1 cellular context compared by ENCODE assay signal in the genomic region with DNA sequence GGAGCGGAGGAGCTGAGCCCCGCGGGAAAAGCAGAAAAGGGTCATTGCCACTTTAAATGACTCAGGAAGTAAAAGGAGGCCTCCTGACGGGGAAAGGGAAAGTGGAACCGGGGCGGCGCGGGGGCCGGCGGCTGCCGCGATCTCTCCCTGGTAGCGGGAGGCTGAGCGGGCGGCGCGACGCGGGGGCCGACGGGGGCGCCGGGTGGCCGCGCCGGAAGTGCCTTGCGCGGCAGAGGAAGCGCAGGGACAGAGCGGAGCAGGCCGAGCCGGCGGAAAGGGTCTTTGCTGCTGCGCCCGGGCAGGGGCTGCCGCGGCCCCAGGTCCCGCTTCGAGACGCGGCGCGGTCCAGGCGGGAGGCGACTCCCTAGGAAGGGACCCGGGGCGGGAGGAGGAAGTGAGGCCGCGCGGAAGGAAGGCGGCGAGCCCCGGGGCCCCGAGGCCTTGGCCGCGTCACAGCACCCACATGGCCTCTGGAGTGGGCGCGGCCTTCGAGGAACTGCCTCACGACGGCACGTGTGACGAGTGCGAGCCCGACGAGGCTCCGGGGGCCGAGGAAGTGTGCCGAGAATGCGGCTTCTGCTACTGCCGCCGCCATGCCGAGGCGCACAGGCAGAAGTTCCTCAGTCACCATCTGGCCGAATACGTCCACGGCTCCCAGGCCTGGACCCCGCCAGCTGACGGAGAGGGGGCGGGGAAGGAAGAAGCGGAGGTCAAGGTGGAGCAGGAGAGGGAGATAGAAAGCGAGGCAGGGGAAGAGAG.
TF ChIP-seq lines count a peak whose summit lies in the region.

A gene with protein sequence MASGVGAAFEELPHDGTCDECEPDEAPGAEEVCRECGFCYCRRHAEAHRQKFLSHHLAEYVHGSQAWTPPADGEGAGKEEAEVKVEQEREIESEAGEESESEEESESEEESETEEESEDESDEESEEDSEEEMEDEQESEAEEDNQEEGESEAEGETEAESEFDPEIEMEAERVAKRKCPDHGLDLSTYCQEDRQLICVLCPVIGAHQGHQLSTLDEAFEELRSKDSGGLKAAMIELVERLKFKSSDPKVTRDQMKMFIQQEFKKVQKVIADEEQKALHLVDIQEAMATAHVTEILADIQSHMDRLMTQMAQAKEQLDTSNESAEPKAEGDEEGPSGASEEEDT (plus strand): TSS at position 127 of the 759 bp plus-strand sequence. CDS start 337 bp downstream, at position 464.

TF ChIP-seq in H1, 55 proteins besides CTCF, POLR2A, EP300 and RAD21 (continues in another document):
- TF ChIP-seq CBX5 (IDR thresholded peaks at IDR 0.05; ENCODE audit: low read depth, low read length) (no peak), KDM5A (IDR thresholded peaks at IDR 0.05; ENCODE audit: low read length) (no peak), HDAC6 (IDR thresholded peaks at IDR 0.05; ENCODE audit: low read depth, low read length) (no peak), SIX5 (IDR thresholded peaks at IDR 0.05; ENCODE audit: low read depth, low read length) (no peak), PHF8 (conservative IDR thresholded peaks at IDR 0.05; ENCODE audit: low read depth, low read length) (peak; percentile 72), KDM1A (IDR thresholded peaks at IDR 0.05; ENCODE audit: borderline replicate concordance, low read length) (no peak), CTBP2 (IDR thresholded peaks at IDR 0.05; ENCODE audit: borderline replicate concordance, insufficient read depth, insufficient read length, low read length) (no peak), NRF1 (IDR thresholded peaks at IDR 0.05; ENCODE audit: low read depth, low read length) (no peak), CREB1 (IDR thresholded peaks at IDR 0.05) (peak; percentile 70), CEBPB (IDR thresholded peaks at IDR 0.05; ENCODE audit: low read depth, low read length) (no peak), SIN3A (conservative IDR thresholded peaks at IDR 0.05 in 1 of 2, IDR thresholded peaks at IDR 0.05 in 1 of 2; ENCODE audit: low read depth in 1 of 2, low read length in 2 of 2) (0 out of 4 replicates have a peak, but pooled peaks of 1 of the 2 experiments have one; percentile 46), JUN (IDR thresholded peaks at IDR 0.05; ENCODE audit: low read depth, low read length) (no peak), BCL11A (IDR thresholded peaks at IDR 0.05; ENCODE audit: low read depth in 2 of 2, low read length in 2 of 2) (no peak), SUZ12 (IDR thresholded peaks at IDR 0.05; ENCODE audit: low read length) (no peak), BACH1 (IDR thresholded peaks at IDR 0.05; ENCODE audit: low read length) (no peak), RBBP5 (IDR thresholded peaks at IDR 0.05; ENCODE audit: borderline replicate concordance, low read depth, low read length) (peak; percentile 55; the same call in 1 of the 2 replicates), POU5F1 (IDR thresholded peaks at IDR 0.05; ENCODE audit: low read depth, low read length) (no peak), TEAD4 (IDR thresholded peaks at IDR 0.05; ENCODE audit: low read depth, low read length) (peak; percentile 46; the same call in 1 of the 2 replicates), GTF2F1 (IDR thresholded peaks at IDR 0.05; ENCODE audit: borderline replicate concordance, low read depth, low read length) (peak; percentile 74; the same call in 1 of the 2 replicates), BRCA1 (IDR thresholded peaks at IDR 0.05; ENCODE audit: low read depth, low read length) (no peak), EZH2 (IDR thresholded peaks at IDR 0.05; ENCODE audit: low read depth, low read length, severe bottlenecking) (peak; percentile 27), GABPA (IDR thresholded peaks at IDR 0.05; ENCODE audit: borderline replicate concordance, insufficient read depth, low read length) (0 out of 2 replicates have a peak, but pooled peaks have one; percentile 35), SP4 (IDR thresholded peaks at IDR 0.05; ENCODE audit: low read length) (no peak), SRF (IDR thresholded peaks at IDR 0.05; ENCODE audit: low read depth, low read length) (no peak), CBX8 (IDR thresholded peaks at IDR 0.05; ENCODE audit: borderline replicate concordance, low read depth, low read length) (no peak), TCF12 (IDR thresholded peaks at IDR 0.05; ENCODE audit: low read depth, low read length) (peak; percentile 69; the same call in 1 of the 2 replicates), SP1 (IDR thresholded peaks at IDR 0.05; ENCODE audit: low read depth, low read length) (no peak), YY1 (IDR thresholded peaks at IDR 0.05; ENCODE audit: low read depth, low read length) (no peak), CHD2 (IDR thresholded peaks at IDR 0.05; ENCODE audit: low read length) (no peak), SAP30 (IDR thresholded peaks at IDR 0.05; ENCODE audit: insufficient read depth, insufficient replicate concordance, low read length) (no peak), JUND (IDR thresholded peaks at IDR 0.05; ENCODE audit: low read length) (no peak), HDAC2 (IDR thresholded peaks at IDR 0.05; ENCODE audit: borderline replicate concordance in 1 of 2, low read depth in 2 of 2, low read length in 2 of 2) (peak; percentile 26 to 74; a peak in 3 of 4 replicates), TAF7 (optimal IDR thresholded peaks at IDR 0.05; ENCODE audit: borderline replicate concordance, low read depth, low read length) (peak; percentile 52), ZNF274 (IDR thresholded peaks at IDR 0.05; ENCODE audit: borderline replicate concordance, extremely low read depth, low read length) (no peak), KDM4A (IDR thresholded peaks at IDR 0.05; ENCODE audit: low read depth, low read length, severe bottlenecking) (peak; percentile 99), MAFK (IDR thresholded peaks at IDR 0.05; ENCODE audit: low read depth, low read length) (no peak), TBP (IDR thresholded peaks at IDR 0.05; ENCODE audit: low read depth, low read length) (no peak), SP2 (IDR thresholded peaks at IDR 0.05; ENCODE audit: low read length) (no peak), NANOG (IDR thresholded peaks at IDR 0.05; ENCODE audit: insufficient read depth, low read depth, low read length, poor library complexity, severe bottlenecking) (no peak), CHD1 (IDR thresholded peaks at IDR 0.05; ENCODE audit: low read depth, low read length) (no peak), POLR2AphosphoS5 (IDR thresholded peaks at IDR 0.05; ENCODE audit: low read depth, low read length) (no peak), RFX5 (IDR thresholded peaks at IDR 0.05; ENCODE audit: borderline replicate concordance, low read depth, low read length) (no peak), RNF2 (IDR thresholded peaks at IDR 0.05; ENCODE audit: borderline replicate concordance, low read depth, low read length, missing control alignments, poor library complexity, severe bottlenecking) (peak; percentile 91), TAF1 (IDR thresholded peaks at IDR 0.05; ENCODE audit: low read depth, low read length) (peak; percentile 54; the same call in 1 of the 2 replicates), FOSL1 (IDR thresholded peaks at IDR 0.05; ENCODE audit: insufficient read depth, low read depth, low read length) (no peak)
- TF ChIP-seq, protein P1, sequence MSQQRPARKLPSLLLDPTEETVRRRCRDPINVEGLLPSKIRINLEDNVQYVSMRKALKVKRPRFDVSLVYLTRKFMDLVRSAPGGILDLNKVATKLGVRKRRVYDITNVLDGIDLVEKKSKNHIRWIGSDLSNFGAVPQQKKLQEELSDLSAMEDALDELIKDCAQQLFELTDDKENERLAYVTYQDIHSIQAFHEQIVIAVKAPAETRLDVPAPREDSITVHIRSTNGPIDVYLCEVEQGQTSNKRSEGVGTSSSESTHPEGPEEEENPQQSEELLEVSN (IDR thresholded peaks at IDR 0.05): peak; percentile 100
- TF ChIP-seq, protein P2, sequence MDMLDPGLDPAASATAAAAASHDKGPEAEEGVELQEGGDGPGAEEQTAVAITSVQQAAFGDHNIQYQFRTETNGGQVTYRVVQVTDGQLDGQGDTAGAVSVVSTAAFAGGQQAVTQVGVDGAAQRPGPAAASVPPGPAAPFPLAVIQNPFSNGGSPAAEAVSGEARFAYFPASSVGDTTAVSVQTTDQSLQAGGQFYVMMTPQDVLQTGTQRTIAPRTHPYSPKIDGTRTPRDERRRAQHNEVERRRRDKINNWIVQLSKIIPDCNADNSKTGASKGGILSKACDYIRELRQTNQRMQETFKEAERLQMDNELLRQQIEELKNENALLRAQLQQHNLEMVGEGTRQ (IDR thresholded peaks at IDR 0.05; ENCODE audit: low read length): 0 out of 2 replicates have a peak, but pooled peaks have one; percentile 14
- TF ChIP-seq, protein P3, sequence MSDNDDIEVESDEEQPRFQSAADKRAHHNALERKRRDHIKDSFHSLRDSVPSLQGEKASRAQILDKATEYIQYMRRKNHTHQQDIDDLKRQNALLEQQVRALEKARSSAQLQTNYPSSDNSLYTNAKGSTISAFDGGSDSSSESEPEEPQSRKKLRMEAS (IDR thresholded peaks at IDR 0.05): peak; percentile 100
- TF ChIP-seq, protein P4, sequence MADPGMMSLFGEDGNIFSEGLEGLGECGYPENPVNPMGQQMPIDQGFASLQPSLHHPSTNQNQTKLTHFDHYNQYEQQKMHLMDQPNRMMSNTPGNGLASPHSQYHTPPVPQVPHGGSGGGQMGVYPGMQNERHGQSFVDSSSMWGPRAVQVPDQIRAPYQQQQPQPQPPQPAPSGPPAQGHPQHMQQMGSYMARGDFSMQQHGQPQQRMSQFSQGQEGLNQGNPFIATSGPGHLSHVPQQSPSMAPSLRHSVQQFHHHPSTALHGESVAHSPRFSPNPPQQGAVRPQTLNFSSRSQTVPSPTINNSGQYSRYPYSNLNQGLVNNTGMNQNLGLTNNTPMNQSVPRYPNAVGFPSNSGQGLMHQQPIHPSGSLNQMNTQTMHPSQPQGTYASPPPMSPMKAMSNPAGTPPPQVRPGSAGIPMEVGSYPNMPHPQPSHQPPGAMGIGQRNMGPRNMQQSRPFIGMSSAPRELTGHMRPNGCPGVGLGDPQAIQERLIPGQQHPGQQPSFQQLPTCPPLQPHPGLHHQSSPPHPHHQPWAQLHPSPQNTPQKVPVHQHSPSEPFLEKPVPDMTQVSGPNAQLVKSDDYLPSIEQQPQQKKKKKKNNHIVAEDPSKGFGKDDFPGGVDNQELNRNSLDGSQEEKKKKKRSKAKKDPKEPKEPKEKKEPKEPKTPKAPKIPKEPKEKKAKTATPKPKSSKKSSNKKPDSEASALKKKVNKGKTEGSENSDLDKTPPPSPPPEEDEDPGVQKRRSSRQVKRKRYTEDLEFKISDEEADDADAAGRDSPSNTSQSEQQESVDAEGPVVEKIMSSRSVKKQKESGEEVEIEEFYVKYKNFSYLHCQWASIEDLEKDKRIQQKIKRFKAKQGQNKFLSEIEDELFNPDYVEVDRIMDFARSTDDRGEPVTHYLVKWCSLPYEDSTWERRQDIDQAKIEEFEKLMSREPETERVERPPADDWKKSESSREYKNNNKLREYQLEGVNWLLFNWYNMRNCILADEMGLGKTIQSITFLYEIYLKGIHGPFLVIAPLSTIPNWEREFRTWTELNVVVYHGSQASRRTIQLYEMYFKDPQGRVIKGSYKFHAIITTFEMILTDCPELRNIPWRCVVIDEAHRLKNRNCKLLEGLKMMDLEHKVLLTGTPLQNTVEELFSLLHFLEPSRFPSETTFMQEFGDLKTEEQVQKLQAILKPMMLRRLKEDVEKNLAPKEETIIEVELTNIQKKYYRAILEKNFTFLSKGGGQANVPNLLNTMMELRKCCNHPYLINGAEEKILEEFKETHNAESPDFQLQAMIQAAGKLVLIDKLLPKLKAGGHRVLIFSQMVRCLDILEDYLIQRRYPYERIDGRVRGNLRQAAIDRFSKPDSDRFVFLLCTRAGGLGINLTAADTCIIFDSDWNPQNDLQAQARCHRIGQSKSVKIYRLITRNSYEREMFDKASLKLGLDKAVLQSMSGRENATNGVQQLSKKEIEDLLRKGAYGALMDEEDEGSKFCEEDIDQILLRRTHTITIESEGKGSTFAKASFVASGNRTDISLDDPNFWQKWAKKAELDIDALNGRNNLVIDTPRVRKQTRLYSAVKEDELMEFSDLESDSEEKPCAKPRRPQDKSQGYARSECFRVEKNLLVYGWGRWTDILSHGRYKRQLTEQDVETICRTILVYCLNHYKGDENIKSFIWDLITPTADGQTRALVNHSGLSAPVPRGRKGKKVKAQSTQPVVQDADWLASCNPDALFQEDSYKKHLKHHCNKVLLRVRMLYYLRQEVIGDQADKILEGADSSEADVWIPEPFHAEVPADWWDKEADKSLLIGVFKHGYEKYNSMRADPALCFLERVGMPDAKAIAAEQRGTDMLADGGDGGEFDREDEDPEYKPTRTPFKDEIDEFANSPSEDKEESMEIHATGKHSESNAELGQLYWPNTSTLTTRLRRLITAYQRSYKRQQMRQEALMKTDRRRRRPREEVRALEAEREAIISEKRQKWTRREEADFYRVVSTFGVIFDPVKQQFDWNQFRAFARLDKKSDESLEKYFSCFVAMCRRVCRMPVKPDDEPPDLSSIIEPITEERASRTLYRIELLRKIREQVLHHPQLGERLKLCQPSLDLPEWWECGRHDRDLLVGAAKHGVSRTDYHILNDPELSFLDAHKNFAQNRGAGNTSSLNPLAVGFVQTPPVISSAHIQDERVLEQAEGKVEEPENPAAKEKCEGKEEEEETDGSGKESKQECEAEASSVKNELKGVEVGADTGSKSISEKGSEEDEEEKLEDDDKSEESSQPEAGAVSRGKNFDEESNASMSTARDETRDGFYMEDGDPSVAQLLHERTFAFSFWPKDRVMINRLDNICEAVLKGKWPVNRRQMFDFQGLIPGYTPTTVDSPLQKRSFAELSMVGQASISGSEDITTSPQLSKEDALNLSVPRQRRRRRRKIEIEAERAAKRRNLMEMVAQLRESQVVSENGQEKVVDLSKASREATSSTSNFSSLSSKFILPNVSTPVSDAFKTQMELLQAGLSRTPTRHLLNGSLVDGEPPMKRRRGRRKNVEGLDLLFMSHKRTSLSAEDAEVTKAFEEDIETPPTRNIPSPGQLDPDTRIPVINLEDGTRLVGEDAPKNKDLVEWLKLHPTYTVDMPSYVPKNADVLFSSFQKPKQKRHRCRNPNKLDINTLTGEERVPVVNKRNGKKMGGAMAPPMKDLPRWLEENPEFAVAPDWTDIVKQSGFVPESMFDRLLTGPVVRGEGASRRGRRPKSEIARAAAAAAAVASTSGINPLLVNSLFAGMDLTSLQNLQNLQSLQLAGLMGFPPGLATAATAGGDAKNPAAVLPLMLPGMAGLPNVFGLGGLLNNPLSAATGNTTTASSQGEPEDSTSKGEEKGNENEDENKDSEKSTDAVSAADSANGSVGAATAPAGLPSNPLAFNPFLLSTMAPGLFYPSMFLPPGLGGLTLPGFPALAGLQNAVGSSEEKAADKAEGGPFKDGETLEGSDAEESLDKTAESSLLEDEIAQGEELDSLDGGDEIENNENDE (IDR thresholded peaks at IDR 0.05; ENCODE audit: insufficient replicate concordance, low read length): no peak
- TF ChIP-seq, protein P5, sequence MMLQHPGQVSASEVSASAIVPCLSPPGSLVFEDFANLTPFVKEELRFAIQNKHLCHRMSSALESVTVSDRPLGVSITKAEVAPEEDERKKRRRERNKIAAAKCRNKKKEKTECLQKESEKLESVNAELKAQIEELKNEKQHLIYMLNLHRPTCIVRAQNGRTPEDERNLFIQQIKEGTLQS (IDR thresholded peaks at IDR 0.05; ENCODE audit: insufficient read depth, low read depth, low read length): no peak
- TF ChIP-seq, protein P6, sequence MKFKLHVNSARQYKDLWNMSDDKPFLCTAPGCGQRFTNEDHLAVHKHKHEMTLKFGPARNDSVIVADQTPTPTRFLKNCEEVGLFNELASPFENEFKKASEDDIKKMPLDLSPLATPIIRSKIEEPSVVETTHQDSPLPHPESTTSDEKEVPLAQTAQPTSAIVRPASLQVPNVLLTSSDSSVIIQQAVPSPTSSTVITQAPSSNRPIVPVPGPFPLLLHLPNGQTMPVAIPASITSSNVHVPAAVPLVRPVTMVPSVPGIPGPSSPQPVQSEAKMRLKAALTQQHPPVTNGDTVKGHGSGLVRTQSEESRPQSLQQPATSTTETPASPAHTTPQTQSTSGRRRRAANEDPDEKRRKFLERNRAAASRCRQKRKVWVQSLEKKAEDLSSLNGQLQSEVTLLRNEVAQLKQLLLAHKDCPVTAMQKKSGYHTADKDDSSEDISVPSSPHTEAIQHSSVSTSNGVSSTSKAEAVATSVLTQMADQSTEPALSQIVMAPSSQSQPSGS (IDR thresholded peaks at IDR 0.05; ENCODE audit: low read length): no peak
